1 cellular context compared by ENCODE assay signal in the genomic region with DNA sequence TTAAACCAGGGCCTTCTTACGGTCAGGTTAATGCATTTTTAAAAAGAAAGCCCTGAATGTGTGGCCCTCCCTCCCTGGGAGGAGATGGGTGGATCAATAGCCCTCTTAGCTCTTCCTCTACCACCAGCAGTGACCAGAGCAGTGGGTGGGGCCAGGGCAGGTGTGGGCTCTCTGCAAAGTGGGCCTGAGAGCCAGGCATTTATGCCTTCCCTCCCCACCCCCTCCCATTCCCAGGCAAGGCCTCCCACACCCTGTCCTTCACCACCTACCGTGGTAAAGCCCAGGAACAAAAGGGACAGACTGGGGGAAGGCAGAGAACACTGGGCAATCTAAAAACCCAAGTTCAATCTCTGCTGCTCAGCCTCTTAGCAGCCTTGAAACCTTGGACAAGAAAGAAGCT.
TF ChIP-seq lines count a peak whose summit lies in the region.

No MANE protein-coding gene starts in this region.

TF ChIP-seq in HEK293, 187 proteins besides CTCF, POLR2A, EP300 and RAD21 (continued from another document):
- TF ChIP-seq, protein P1, sequence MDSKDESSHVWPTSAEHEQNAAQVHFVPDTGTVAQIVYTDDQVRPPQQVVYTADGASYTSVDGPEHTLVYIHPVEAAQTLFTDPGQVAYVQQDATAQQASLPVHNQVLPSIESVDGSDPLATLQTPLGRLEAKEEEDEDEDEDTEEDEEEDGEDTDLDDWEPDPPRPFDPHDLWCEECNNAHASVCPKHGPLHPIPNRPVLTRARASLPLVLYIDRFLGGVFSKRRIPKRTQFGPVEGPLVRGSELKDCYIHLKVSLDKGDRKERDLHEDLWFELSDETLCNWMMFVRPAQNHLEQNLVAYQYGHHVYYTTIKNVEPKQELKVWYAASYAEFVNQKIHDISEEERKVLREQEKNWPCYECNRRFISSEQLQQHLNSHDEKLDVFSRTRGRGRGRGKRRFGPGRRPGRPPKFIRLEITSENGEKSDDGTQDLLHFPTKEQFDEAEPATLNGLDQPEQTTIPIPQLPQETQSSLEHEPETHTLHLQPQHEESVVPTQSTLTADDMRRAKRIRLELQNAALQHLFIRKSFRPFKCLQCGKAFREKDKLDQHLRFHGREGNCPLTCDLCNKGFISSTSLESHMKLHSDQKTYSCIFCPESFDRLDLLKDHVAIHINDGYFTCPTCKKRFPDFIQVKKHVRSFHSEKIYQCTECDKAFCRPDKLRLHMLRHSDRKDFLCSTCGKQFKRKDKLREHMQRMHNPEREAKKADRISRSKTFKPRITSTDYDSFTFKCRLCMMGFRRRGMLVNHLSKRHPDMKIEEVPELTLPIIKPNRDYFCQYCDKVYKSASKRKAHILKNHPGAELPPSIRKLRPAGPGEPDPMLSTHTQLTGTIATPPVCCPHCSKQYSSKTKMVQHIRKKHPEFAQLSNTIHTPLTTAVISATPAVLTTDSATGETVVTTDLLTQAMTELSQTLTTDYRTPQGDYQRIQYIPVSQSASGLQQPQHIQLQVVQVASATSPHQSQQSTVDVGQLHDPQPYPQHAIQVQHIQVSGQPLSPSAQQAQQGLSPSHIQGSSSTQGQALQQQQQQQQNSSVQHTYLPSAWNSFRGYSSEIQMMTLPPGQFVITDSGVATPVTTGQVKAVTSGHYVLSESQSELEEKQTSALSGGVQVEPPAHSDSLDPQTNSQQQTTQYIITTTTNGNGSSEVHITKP (tag by site-specific recombination; IDR thresholded peaks at IDR 0.05), result no peak
- peak; percentile 89 for TF ChIP-seq ZFHX2 (tag by site-specific recombination; conservative IDR thresholded peaks at IDR 0.05)
- peak; percentile 23; the same call in 1 of the 2 replicates for TF ChIP-seq GLIS1 (tag by site-specific recombination; IDR thresholded peaks at IDR 0.05)
- TF ChIP-seq EGR2 (tag by site-specific recombination; IDR thresholded peaks at IDR 0.05; ENCODE audit: low read depth), result peak; percentile 94
- TF ChIP-seq KLF1 (tag by site-specific recombination; IDR thresholded peaks at IDR 0.05), result peak; percentile 34; the same call in 1 of the 2 replicates
- no peak for TF ChIP-seq ZNF560 (tag by site-specific recombination; IDR thresholded peaks at IDR 0.05; ENCODE audit: borderline replicate concordance)
TF ChIP-seq in HEK293: peak in this region for 4.
